In the genomic region with DNA sequence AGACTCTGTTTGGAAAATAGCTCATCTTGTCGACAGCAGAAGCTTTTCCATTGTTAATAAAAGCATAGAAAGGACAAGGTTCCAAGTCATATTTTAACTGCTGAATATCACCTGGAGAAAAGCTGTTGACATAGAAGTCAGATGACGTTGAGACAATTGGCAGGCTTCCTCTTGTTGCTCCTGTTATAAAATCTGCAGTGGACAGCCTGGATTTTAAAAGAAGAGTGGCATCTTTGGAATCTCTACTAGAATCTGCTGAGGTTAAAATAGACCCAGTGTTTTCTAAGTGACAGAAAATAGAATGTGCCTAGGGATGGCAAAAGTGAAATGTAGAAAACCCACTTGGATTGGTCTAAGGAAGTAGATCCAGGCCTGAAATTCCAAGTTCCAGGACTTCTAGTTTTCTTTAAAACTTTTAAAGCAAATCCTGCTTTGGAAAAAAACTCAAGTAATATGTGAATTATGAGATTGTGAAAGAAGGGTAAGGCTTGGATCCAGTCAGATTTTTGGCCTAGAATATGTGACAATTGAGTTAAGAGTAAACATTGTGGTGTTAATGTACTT, we compare ENCODE assay signal across 10 cellular contexts. TPM values are rescaled to one million over a fixed set of nuclear protein-coding genes. Genes with fewer than 3 reads are reported as not detected.
DNase-seq lines count a peak whose midpoint lies in the region; ATAC-seq and TF ChIP-seq lines count a peak whose summit lies in the region.
"Had no signal": no experiment of that assay in that cellular context is flagged by ENCODE, and none has a peak within 500 bp of the region (broad histone marks: within the 10 kb centered on the region; RNA-seq: fewer than 3 reads in every experiment).

No MANE protein-coding gene starts in this region.

- in situ Hi-C loops in mammary epithelial cell (cut with MboI; ENCODE audit: low sequenced_read_pairs in 2 of 2), result no loop called here

- ATAC-seq in HG03159 (IDR thresholded peaks at IDR 0.05; ENCODE audit: unreplicated experiment), result no peak

- POLR2A ChIA-PET in MCF 10A (lab: Yijun Ruan, JAX) (interaction anchor here (0.6 to 3.4 kb wide), 16 partner anchors 10 to 170 kb away, joined by 3 to 42 read pairs (median 4); partner anchors contain the start of genes DNAJB4, NEXN and ZZZ3), GM10248 (lab: Yijun Ruan, JAX) (no interaction called here)

- dilution Hi-C loops in mammary epithelial cell (cut with HindIII; ENCODE audit: low sequenced_read_pairs), result no loop called here

- H3K4me2 ChIP-seq in mammary epithelial cell (ENCODE audit: insufficient read depth, low read depth, low read length), result no peak overlapping the region

- H4K20me1 ChIP-seq in mammary epithelial cell (ENCODE audit: insufficient read depth, low read length), result no peaks in the 10 kb centered on the region

- no peak overlapping the region for H2AFZ ChIP-seq in mammary epithelial cell (ENCODE audit: low read depth, low read length)

- H3K27ac Mint-ChIP-seq in MCF 10A (ENCODE audit: low read depth, unreplicated experiment), result peak overlapping the region; percentile 96

- no peaks in the 10 kb centered on the region for H3K9me3 Mint-ChIP-seq in MCF 10A (ENCODE audit: unreplicated experiment)

- peaks cover 9% of the 10 kb centered on the region for H3K36me3 Mint-ChIP-seq in MCF 10A (ENCODE audit: insufficient read depth, unreplicated experiment)

- TF ChIP-seq POLR2A in vagina (IDR thresholded peaks at IDR 0.05), result no peak

- CTCF ChIA-PET in MCF 10A (lab: Yijun Ruan, JAX) (interaction anchor here (2.3 kb wide), 1 partner anchor 9 kb away, joined by 7 read pairs; no protein-coding TSS in a partner anchor), mammary epithelial cell (lab: Charles Lee; ENCODE audit: low non-redundant PET) (no interaction called here), GM10248 (lab: Yijun Ruan, JAX) (interaction anchor here (0.9 to 1.3 kb wide), 3 partner anchors 14 to 23 kb away, joined by 3 read pairs; no protein-coding TSS in a partner anchor)

- 21% methylated on average over 2 of the region's 2 CpGs for WGBS in mammary epithelial cell (ENCODE audit: low coverage, missing lambda C conversion rate)

- no peaks in the 10 kb centered on the region for H3K79me2 ChIP-seq in mammary epithelial cell (ENCODE audit: insufficient read depth, low read length)

- H3K9ac ChIP-seq in mammary epithelial cell (ENCODE audit: insufficient read depth, low read length), result no peak overlapping the region

- no peak overlapping the region for H3K27ac ChIP-seq in mammary epithelial cell (ENCODE audit: insufficient read depth, low read depth, low read length)
- peak overlapping the region; percentile 69 to 83 for H3K27ac ChIP-seq in coronary artery
- peak overlapping the region; percentile 80 for H3K27ac ChIP-seq in vagina

- peak overlapping the region; percentile 46 for H3K4me3 Mint-ChIP-seq in MCF 10A (ENCODE audit: unreplicated experiment)

- DNase-seq in MCF 10A (ENCODE audit: unreplicated experiment), result peak; percentile 68
- no peak for DNase-seq in mammary epithelial cell
- no peak for DNase-seq in coronary artery (ENCODE audit: low spot score)
- peak; percentile 45 for DNase-seq in medulla oblongata (ENCODE audit: extremely low spot score)
- no peak for DNase-seq in vagina (ENCODE audit: extremely low spot score in 2 of 2)
- no peak for DNase-seq in T-helper 9 cell
- no peak for DNase-seq in GM10248 (ENCODE audit: extremely low spot score)
- DNase-seq: AML-193 had no signal

- no peak overlapping the region for H3K4me3 ChIP-seq in mammary epithelial cell (replicated peaks in 1 of 3; ENCODE audit: insufficient read depth in 1 of 3, low read depth in 2 of 3, low read length in 3 of 3)
- H3K4me3 ChIP-seq in coronary artery, result no peak overlapping the region
- H3K4me3 ChIP-seq in vagina, result no peak overlapping the region
- H3K4me3 ChIP-seq: skin epidermis had no signal

- peaks cover 46% of the 10 kb centered on the region for H3K4me1 Mint-ChIP-seq in MCF 10A (ENCODE audit: insufficient read depth, unreplicated experiment)

- H3K36me3 ChIP-seq in mammary epithelial cell (ENCODE audit: insufficient read depth, low read length), result no peaks in the 10 kb centered on the region
- no peaks in the 10 kb centered on the region for H3K36me3 ChIP-seq in vagina

- intact Hi-C loops in MCF 10A (cut with micrococcal nuclease), result loop anchor here (10.0 kb wide), 2 partner anchors 50 to 140 kb away; partner anchors contain the start of genes FUBP1 and NEXN
- intact Hi-C loops in mammary epithelial cell (cut with micrococcal nuclease), result no loop called here
- intact Hi-C loops in vagina (cut with DNase I), result loop anchor here (5.0 kb wide), 1 partner anchor 52 kb away; the partner anchor contains the start of gene NEXN

- no peaks in the 10 kb centered on the region for H3K27me3 Mint-ChIP-seq in MCF 10A (ENCODE audit: insufficient read depth, unreplicated experiment)

- no peak for TF ChIP-seq CTCF in MCF 10A (IDR thresholded peaks at IDR 0.05; ENCODE audit: unreplicated experiment)
- no peak for TF ChIP-seq CTCF in mammary epithelial cell (conservative IDR thresholded peaks at IDR 0.05 in 1 of 2, IDR thresholded peaks at IDR 0.05 in 1 of 2; ENCODE audit: extremely low read depth in 1 of 2, insufficient read depth in 1 of 2, low read depth in 1 of 2, low read length in 2 of 2)
- no peak for TF ChIP-seq CTCF in coronary artery (IDR thresholded peaks at IDR 0.05)
- no peak for TF ChIP-seq CTCF in vagina (IDR thresholded peaks at IDR 0.05)
- no peak for TF ChIP-seq CTCF in GM10248 (IDR thresholded peaks at IDR 0.05; ENCODE audit: control extremely low read depth, extremely low read depth, low read depth, missing control alignments)

- H3K4me1 ChIP-seq in mammary epithelial cell (ENCODE audit: insufficient read depth, low read length) (peaks cover 24% of the 10 kb centered on the region), vagina (peaks cover 51% of the 10 kb centered on the region)

- no peaks in the 10 kb centered on the region for H3K9me3 ChIP-seq in mammary epithelial cell (replicated peaks; ENCODE audit: insufficient read depth, low read length)
- no peaks in the 10 kb centered on the region for H3K9me3 ChIP-seq in vagina

- BruUV-seq in MCF 10A (replicated peaks; lab: Mats Ljungman, UMichigan), result no TSS peak
- no TSS peak for BruUV-seq in mammary epithelial cell (replicated peaks; lab: Mats Ljungman, UMichigan)

- H3K27me3 ChIP-seq in mammary epithelial cell (ENCODE audit: insufficient read depth, low read length), result no peaks in the 10 kb centered on the region
- no peaks in the 10 kb centered on the region for H3K27me3 ChIP-seq in vagina

RNA-seq across cellular contexts. Expression of gene NEXN, which starts 53.6 kb away (rescaled TPM):
- total RNA-seq in MCF 10A (2022) (1.6 and 1.8 TPM in 2 replicates), mammary epithelial cell (1 to 10 TPM; 6.3 to 8.2 TPM), vagina (20.1 TPM)
- 1.3 TPM for polyA plus RNA-seq in mammary epithelial cell
- polyA minus RNA-seq in mammary epithelial cell, result not detected

RNA-seq across cellular contexts. Expression of gene MIGA1, which starts 55.4 kb away (rescaled TPM):
- total RNA-seq in MCF 10A (2022), result 13.2 and 19.9 TPM in 2 replicates
- total RNA-seq in mammary epithelial cell, result 10 to 100 TPM; 15.2 to 16.6 TPM
- 3.9 TPM for polyA plus RNA-seq in mammary epithelial cell
- polyA minus RNA-seq in mammary epithelial cell, result 10.3 TPM
- total RNA-seq in vagina, result 10.8 TPM

Comparison
In these comparisons a context has a peak if more than half of its experiments do, and no peak if none do; other contexts are left out.
1. DNase-seq: peak in MCF 10A (single experiment) and medulla oblongata (single experiment); none in mammary epithelial cell (single experiment), coronary artery (single experiment), vagina (0 of 2), T-helper 9 cell (single experiment) and GM10248 (single experiment).